ENCODE assay signal across 14 cellular contexts in genomic region chr20:32626407-32626806, GRCh38. TPM values are rescaled to one million over a fixed set of nuclear protein-coding genes. Genes with fewer than 3 reads are reported as not detected.
DNase-seq lines count a peak whose midpoint lies in the region; TF ChIP-seq lines count a peak whose summit lies in the region.
"Had no signal": no experiment of that assay in that cellular context is flagged by ENCODE, and none has a peak within 500 bp of the region (broad histone marks: within the 10 kb centered on the region; RNA-seq: fewer than 3 reads in every experiment).

No MANE protein-coding gene starts in this region.

- no peak overlapping the region for H3K23ac ChIP-seq in mesenchymal stem cell (ENCODE audit: low read length in 2 of 2)

- peak overlapping the region in 1 of 2 experiments; percentile 28 for H2BK12ac ChIP-seq in mesenchymal stem cell (ENCODE audit: low read length in 2 of 2)

- H3K27ac ChIP-seq in BLaER1 (peak overlapping the region; percentile 90), KMS-11 (peak overlapping the region; percentile 91), mesenchymal stem cell (ENCODE audit: low read length, poor library complexity, severe bottlenecking) (no peak overlapping the region)

- peak overlapping the region; percentile 68 for H2AFZ ChIP-seq in KMS-11 (ENCODE audit: low read depth)
- no peak overlapping the region for H2AFZ ChIP-seq in mesenchymal stem cell (ENCODE audit: low read depth, low read length)

- H4K20me1 ChIP-seq in BLaER1 (no peaks in the 10 kb centered on the region), KMS-11 (ENCODE audit: insufficient read depth) (no peaks in the 10 kb centered on the region)

- H3K4ac ChIP-seq in mesenchymal stem cell (ENCODE audit: low read depth in 1 of 2, low read length in 2 of 2): peak overlapping the region in 1 of 2 experiments; percentile 30

- H3K4me1 ChIP-seq in BLaER1: peaks cover 88% of the 10 kb centered on the region
- peaks cover 63% of the 10 kb centered on the region for H3K4me1 ChIP-seq in KMS-11 (ENCODE audit: low read depth, poor library complexity, severe bottlenecking)
- peaks cover 26% of the 10 kb centered on the region for H3K4me1 ChIP-seq in mesenchymal stem cell (ENCODE audit: control insufficient read depth, insufficient read depth, low read depth, low read length)
- H3K4me1 ChIP-seq: HAP-1 had no signal

- H3K4me2 ChIP-seq in BLaER1 (peak overlapping the region; percentile 99), KMS-11 (peak overlapping the region; percentile 98), mesenchymal stem cell (ENCODE audit: low read length, poor library complexity, severe bottlenecking) (no peak overlapping the region)

- peak overlapping the region; percentile 45 for H2BK5ac ChIP-seq in mesenchymal stem cell (ENCODE audit: low read depth, low read length, poor library complexity, severe bottlenecking)

- peak overlapping the region in 1 of 2 experiments; percentile 58 for H3K14ac ChIP-seq in mesenchymal stem cell (ENCODE audit: low read length in 2 of 2)

- H3K36me3 ChIP-seq in BLaER1: no peaks in the 10 kb centered on the region
- no peaks in the 10 kb centered on the region for H3K36me3 ChIP-seq in KMS-11 (ENCODE audit: insufficient read depth)
- H3K36me3 ChIP-seq in mesenchymal stem cell (ENCODE audit: control insufficient read depth in 1 of 2, insufficient read depth in 2 of 2, low read depth in 1 of 2, low read length in 2 of 2): no peaks in the 10 kb centered on the region
- H3K36me3 ChIP-seq: HAP-1 had no signal

- no peaks in the 10 kb centered on the region for H3K27me3 ChIP-seq in BLaER1
- no peaks in the 10 kb centered on the region for H3K27me3 ChIP-seq in KMS-11 (ENCODE audit: insufficient read depth, low read depth)
- peaks cover 4 to 71% of the 10 kb centered on the region in 2 experiments for H3K27me3 ChIP-seq in mesenchymal stem cell (ENCODE audit: control insufficient read depth in 1 of 2, insufficient read depth in 1 of 2, low read length in 2 of 2)

- H3K9ac ChIP-seq in BLaER1 (peak overlapping the region; percentile 71), KMS-11 (peak overlapping the region; percentile 77), mesenchymal stem cell (ENCODE audit: low read length) (no peak overlapping the region)

- H3K9me3 ChIP-seq in BLaER1 (no peaks in the 10 kb centered on the region), mesenchymal stem cell (ENCODE audit: control insufficient read depth, low read length) (no peaks in the 10 kb centered on the region)
- H3K9me3 ChIP-seq: HAP-1 had no signal

- no peaks in the 10 kb centered on the region for H3K79me2 ChIP-seq in KMS-11 (ENCODE audit: insufficient read depth, low read depth)

- H2BK15ac ChIP-seq in mesenchymal stem cell (ENCODE audit: low read depth, poor library complexity, severe bottlenecking): peak overlapping the region; percentile 12

- H3K4me3 ChIP-seq in BLaER1 (peak overlapping the region; percentile 62; the same call in 1 of the 2 replicates), KMS-11 (IDR thresholded peaks at IDR 0.05; ENCODE audit: insufficient read depth, low read depth, low read length) (no peak overlapping the region), mesenchymal stem cell (ENCODE audit: insufficient read depth in 1 of 2, low read depth in 1 of 2, low read length in 2 of 2) (no peak overlapping the region)
- H3K4me3 ChIP-seq: GM12878, HAP-1 had no signal

- peak overlapping the region in 1 of 2 experiments; percentile 52 for H3K18ac ChIP-seq in mesenchymal stem cell (ENCODE audit: low read depth in 1 of 2, low read length in 2 of 2)

- WGBS in mesenchymal stem cell: 71% methylated on average over 2 of the region's 3 CpGs

- no peak overlapping the region for H4K8ac ChIP-seq in mesenchymal stem cell (ENCODE audit: low read length)

- peak overlapping the region; percentile 15 for H2AK5ac ChIP-seq in mesenchymal stem cell (ENCODE audit: low read length, severe bottlenecking)

- H2BK120ac ChIP-seq in mesenchymal stem cell (ENCODE audit: low read depth, low read length): no peak overlapping the region

- no peak overlapping the region for H4K91ac ChIP-seq in mesenchymal stem cell (ENCODE audit: low read length)

- no peak for TF ChIP-seq CTCF in KMS-11 (conservative IDR thresholded peaks at IDR 0.05; ENCODE audit: low read depth, low read length)

- DNase-seq in NCI-H69 (lab: John Stamatoyannopoulos, UW) (peak; percentile 56), mesenchymal stem cell (no peak), pons (ENCODE audit: low spot score) (no peak), NCI-H146 treated with DMSO at 0.1 percent for 48 hours (lab: John Stamatoyannopoulos, UW; ENCODE audit: unreplicated experiment) (no peak), amygdala (lab: John Stamatoyannopoulos, UW) (no peak), SKM-1 (lab: John Stamatoyannopoulos, UW; ENCODE audit: unreplicated experiment) (no peak)
- DNase-seq: DMS 273 treated with DMSO at 0.1 percent for 48 hours, EL, KBM-7 had no signal

- H3K79me1 ChIP-seq in mesenchymal stem cell (replicated peaks; ENCODE audit: low read length, poor library complexity, severe bottlenecking): no peaks in the 10 kb centered on the region

RNA-seq across cellular contexts. Expression of gene NOL4L, which starts 41.3 kb away (rescaled TPM):
- 34.4 TPM for polyA plus RNA-seq in mesenchymal stem cell (2013, experiment 1 of 2)
- 33.5 TPM for polyA plus RNA-seq in mesenchymal stem cell (2013, experiment 2 of 2)

RNA-seq across cellular contexts. Expression of gene C20orf203, which starts 47.3 kb away (rescaled TPM):
- not detected for polyA plus RNA-seq in mesenchymal stem cell (2013, experiment 1 of 2)
- not detected for polyA plus RNA-seq in mesenchymal stem cell (2013, experiment 2 of 2)
- polyA plus RNA-seq: CD8-positive, alpha-beta memory T cell had no signal
